ENCODE assay signal across 11 cellular contexts in the genomic region with DNA sequence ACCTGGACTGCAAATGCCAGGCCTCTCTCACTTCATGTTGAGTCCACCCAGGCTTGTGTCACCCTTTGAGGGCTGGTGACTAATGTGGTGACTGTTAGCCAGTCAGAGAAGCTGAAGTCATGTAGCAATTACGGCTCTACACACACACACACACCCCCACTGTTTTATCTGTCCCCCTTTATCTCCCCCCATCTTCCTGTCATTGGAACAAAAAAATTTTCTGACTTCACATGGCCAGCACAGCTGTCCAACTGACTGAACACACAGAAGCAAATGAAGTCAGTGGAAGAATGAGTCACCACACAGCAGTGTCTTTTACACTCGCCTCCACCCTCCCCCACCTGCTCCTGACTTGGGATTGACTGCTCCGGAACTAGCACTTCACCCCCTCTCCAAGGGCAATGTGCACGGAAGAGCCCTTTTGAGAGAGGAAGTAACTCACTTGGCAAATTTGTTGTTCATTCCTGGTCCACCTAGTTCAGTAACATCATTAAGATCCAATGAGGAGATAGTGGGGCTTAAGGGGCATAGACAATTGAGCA.
A peak's percentile ranks its signal among the peaks of the same experiment; 100 is the strongest.
DNase-seq lines count a peak whose midpoint lies in the region; ATAC-seq, FAIRE-seq and TF ChIP-seq lines count a peak whose summit lies in the region.
"Had no signal": no experiment of that assay in that cellular context is flagged by ENCODE, and none has a peak within 500 bp of the region (broad histone marks: within the 10 kb centered on the region; RNA-seq: fewer than 3 reads in every experiment).

No MANE protein-coding gene starts in this region.

- 6 to 28% (median 17%) methylated on average over 4 of the region's 4 CpGs for whole genome bisulfite sequencing in small intestine, 3 donors

- DNase-seq in NCI-H2196 (lab: John Stamatoyannopoulos, UW; ENCODE audit: unreplicated experiment) (peak; percentile 25), NCI-H2196 treated with DMSO at 0.1 percent for 48 hours (lab: John Stamatoyannopoulos, UW; ENCODE audit: unreplicated experiment) (no peak), Peyer's patch (peak in 2 of 3 donors; percentile 74 to 82), fibroblast of the aortic adventitia (ENCODE audit: low read depth) (peak; percentile 61), small intestine (peak; percentile 86), NCI-H1092 (lab: John Stamatoyannopoulos, UW) (no peak)

- ATAC-seq in GM18502 (IDR thresholded peaks at IDR 0.05; ENCODE audit: poor library complexity, unreplicated experiment): no peak
- ATAC-seq in GM21515 (IDR thresholded peaks at IDR 0.05; ENCODE audit: unreplicated experiment): no peak

- no peaks in the 10 kb centered on the region for H3K27me3 ChIP-seq in Peyer's patch
- no peaks in the 10 kb centered on the region for H3K27me3 ChIP-seq in small intestine (ENCODE audit: control insufficient read depth in 2 of 2, insufficient read depth in 2 of 2, low read length in 2 of 2)
- H3K27me3 ChIP-seq: ascending aorta, tibial nerve had no signal

- no peak for TF ChIP-seq POLR2A in Peyer's patch (IDR thresholded peaks at IDR 0.05)

- H3K4me3 ChIP-seq in Peyer's patch: no peak overlapping the region
- H3K4me3 ChIP-seq in fibroblast of the aortic adventitia (ENCODE audit: low read depth, low read length): no peak overlapping the region
- no peak overlapping the region for H3K4me3 ChIP-seq in small intestine (ENCODE audit: low read depth in 1 of 2, low read length in 2 of 2)
- H3K4me3 ChIP-seq: ascending aorta, tibial nerve had no signal

- FAIRE-seq in small intestine (lab: Jason Lieb, UNC): no peak

- peaks cover 0 to 5% (median 0%) of the 10 kb centered on the region in 4 donors for H3K4me1 ChIP-seq in Peyer's patch
- peaks cover 0 to 2% of the 10 kb centered on the region in 2 donors for H3K4me1 ChIP-seq in small intestine (ENCODE audit: control insufficient read depth in 2 of 2, insufficient read depth in 1 of 2, low read depth in 1 of 2, low read length in 1 of 2)
- H3K4me1 ChIP-seq: ascending aorta, parathyroid adenoma had no signal

- TF ChIP-seq CTCF in Peyer's patch (IDR thresholded peaks at IDR 0.05) (no peak), fibroblast of the aortic adventitia (IDR thresholded peaks at IDR 0.05; ENCODE audit: insufficient read depth, low read length) (no peak)

- H3K9me3 ChIP-seq in Peyer's patch (no peaks in the 10 kb centered on the region), small intestine (ENCODE audit: control insufficient read depth, low read depth) (no peaks in the 10 kb centered on the region)
- H3K9me3 ChIP-seq: ascending aorta, tibial nerve had no signal

- H3K27ac ChIP-seq in Peyer's patch: peak overlapping the region in 1 of 4 donors; percentile 35
- H3K27ac ChIP-seq in small intestine (ENCODE audit: low read depth in 1 of 2, low read length in 1 of 2): no peak overlapping the region
- H3K27ac ChIP-seq: ascending aorta, parathyroid adenoma, tibial nerve had no signal

- H3K36me3 ChIP-seq in Peyer's patch: no peaks in the 10 kb centered on the region
- H3K36me3 ChIP-seq in small intestine (ENCODE audit: control insufficient read depth in 2 of 2, insufficient read depth in 2 of 2, low read length in 2 of 2): no peaks in the 10 kb centered on the region
- H3K36me3 ChIP-seq: ascending aorta, tibial nerve had no signal

Comparison
In these comparisons a context has a peak if more than half of its experiments do, and no peak if none do; other contexts are left out.
1. DNase-seq: peak in NCI-H2196 (single experiment), Peyer's patch (2 of 3), fibroblast of the aortic adventitia (single experiment) and small intestine (single experiment); none in NCI-H2196 treated with DMSO at 0.1 percent for 48 hours (single experiment) and NCI-H1092 (single experiment).